ENCODE assay signal across 17 cellular contexts in genomic region chr1:21577933-21578332, GRCh38.
A peak's percentile ranks its signal among the peaks of the same experiment; 100 is the strongest.
DNase-seq lines count a peak whose midpoint lies in the region; ATAC-seq, FAIRE-seq and TF ChIP-seq lines count a peak whose summit lies in the region.
"Had no signal": no experiment of that assay in that cellular context is flagged by ENCODE, and none has a peak within 500 bp of the region (broad histone marks: within the 10 kb centered on the region; RNA-seq: fewer than 3 reads in every experiment).

No MANE protein-coding gene starts in this region.

- H3K4me1 Mint-ChIP-seq in activated naive CD4-positive, alpha-beta T cell treated with anti-CD3 and anti-CD28 coated beads, Interleukin-2, amount 50 U/mL, for 24 hours, result no peaks in the 10 kb centered on the region
- H3K4me1 Mint-ChIP-seq in activated naive CD4-positive, alpha-beta T cell treated with anti-CD3 and anti-CD28 coated beads, Interleukin-2, amount 10 ng/mL, durations not matched to agents 7 days and 5 days, result no peaks in the 10 kb centered on the region
- H3K4me1 Mint-ChIP-seq in neural progenitor cell (peaks cover 17% of the 10 kb centered on the region), type B pancreatic cell (ENCODE audit: unreplicated experiment) (peaks cover 6% of the 10 kb centered on the region)
- H3K4me1 Mint-ChIP-seq: CD4-positive, alpha-beta memory T cell had no signal

- no peak for DNase-seq in activated naive CD4-positive, alpha-beta T cell treated with anti-CD3 and anti-CD28 coated beads, Interleukin-2, amount 10 ng/mL, durations not matched to agents 7 days and 5 days
- DNase-seq in kidney, result no peak
- DNase-seq in neural progenitor cell (ENCODE audit: low spot score), result no peak
- DNase-seq in type B pancreatic cell (ENCODE audit: extremely low spot score, unreplicated experiment), result peak; percentile 57
- DNase-seq in ureter (ENCODE audit: low spot score), result no peak
- no peak for DNase-seq in gastrocnemius medialis
- DNase-seq in NCI-H2227 treated with DMSO at 0.1 percent for 48 hours (lab: John Stamatoyannopoulos, UW), result no peak
- DNase-seq: Calu3; CD4-positive, alpha-beta memory T cell; DMS79 treated with DMSO at 0.1 percent for 48 hours; GF-D8; GOT3 had no signal

- no peak overlapping the region for H2AFZ ChIP-seq in neural progenitor cell (replicated peaks)

- CTCF ChIA-PET in activated naive CD4-positive, alpha-beta T cell treated with anti-CD3 and anti-CD28 coated beads, Interleukin-2, amount 10 ng/mL, durations not matched to agents 7 days and 5 days (lab: Charles Lee), result no interaction called here

- H4K20me1 ChIP-seq in neural progenitor cell (ENCODE audit: low read depth), result no peaks in the 10 kb centered on the region
- H4K20me1 ChIP-seq: BLaER1 had no signal

- H3K27me3 Mint-ChIP-seq in activated naive CD4-positive, alpha-beta T cell treated with anti-CD3 and anti-CD28 coated beads, Interleukin-2, amount 50 U/mL, for 24 hours, result peaks cover 3% of the 10 kb centered on the region
- H3K27me3 Mint-ChIP-seq in activated naive CD4-positive, alpha-beta T cell treated with anti-CD3 and anti-CD28 coated beads, Interleukin-2, amount 10 ng/mL, durations not matched to agents 7 days and 5 days, result peaks cover 45% of the 10 kb centered on the region
- peaks cover 9% of the 10 kb centered on the region for H3K27me3 Mint-ChIP-seq in neural progenitor cell (ENCODE audit: insufficient read depth, low read depth)
- peaks cover 16% of the 10 kb centered on the region for H3K27me3 Mint-ChIP-seq in type B pancreatic cell

- TF ChIP-seq CTCF in kidney (IDR thresholded peaks at IDR 0.05; ENCODE audit: borderline replicate concordance, extremely low read depth, insufficient read depth) (no peak), neural progenitor cell (IDR thresholded peaks at IDR 0.05) (no peak), type B pancreatic cell (conservative IDR thresholded peaks at IDR 0.05) (no peak), gastrocnemius medialis (IDR thresholded peaks at IDR 0.05 in 4 of 5, conservative IDR thresholded peaks at IDR 0.05 in 1 of 5) (no peak)

- no peak overlapping the region for H3K4me3 ChIP-seq in kidney (ENCODE audit: low read length in 2 of 2)
- no peak overlapping the region for H3K4me3 ChIP-seq in neural progenitor cell
- no peak overlapping the region for H3K4me3 ChIP-seq in gastrocnemius medialis
- H3K4me3 ChIP-seq: A549, BLaER1 had no signal

- no peaks in the 10 kb centered on the region for H3K36me3 Mint-ChIP-seq in activated naive CD4-positive, alpha-beta T cell treated with anti-CD3 and anti-CD28 coated beads, Interleukin-2, amount 50 U/mL, for 24 hours
- no peaks in the 10 kb centered on the region for H3K36me3 Mint-ChIP-seq in activated naive CD4-positive, alpha-beta T cell treated with anti-CD3 and anti-CD28 coated beads, Interleukin-2, amount 10 ng/mL, durations not matched to agents 7 days and 5 days
- H3K36me3 Mint-ChIP-seq in neural progenitor cell (no peaks in the 10 kb centered on the region), type B pancreatic cell (no peaks in the 10 kb centered on the region)
- H3K36me3 Mint-ChIP-seq: CD14-positive monocyte; CD4-positive, alpha-beta memory T cell had no signal

- no peaks in the 10 kb centered on the region for H3K9me3 Mint-ChIP-seq in activated naive CD4-positive, alpha-beta T cell treated with anti-CD3 and anti-CD28 coated beads, Interleukin-2, amount 50 U/mL, for 24 hours
- H3K9me3 Mint-ChIP-seq in activated naive CD4-positive, alpha-beta T cell treated with anti-CD3 and anti-CD28 coated beads, Interleukin-2, amount 10 ng/mL, durations not matched to agents 7 days and 5 days, result no peaks in the 10 kb centered on the region
- no peaks in the 10 kb centered on the region for H3K9me3 Mint-ChIP-seq in neural progenitor cell
- no peaks in the 10 kb centered on the region for H3K9me3 Mint-ChIP-seq in type B pancreatic cell
- H3K9me3 Mint-ChIP-seq: CD4-positive, alpha-beta memory T cell had no signal

- H3K4me3 Mint-ChIP-seq in activated naive CD4-positive, alpha-beta T cell treated with anti-CD3 and anti-CD28 coated beads, Interleukin-2, amount 50 U/mL, for 24 hours, result no peak overlapping the region
- no peak overlapping the region for H3K4me3 Mint-ChIP-seq in activated naive CD4-positive, alpha-beta T cell treated with anti-CD3 and anti-CD28 coated beads, Interleukin-2, amount 10 ng/mL, durations not matched to agents 7 days and 5 days
- H3K4me3 Mint-ChIP-seq in neural progenitor cell (no peak overlapping the region), type B pancreatic cell (no peak overlapping the region)
- H3K4me3 Mint-ChIP-seq: CD14-positive monocyte had no signal

- H3F3A ChIP-seq in neural progenitor cell (ENCODE audit: low read depth), result peaks cover 23% of the 10 kb centered on the region

- H3K9ac ChIP-seq in kidney (ENCODE audit: low read length in 2 of 2) (no peak overlapping the region), neural progenitor cell (no peak overlapping the region)
- H3K9ac ChIP-seq: BLaER1 had no signal

- peaks cover 2% of the 10 kb centered on the region for H3K27me3 ChIP-seq in neural progenitor cell
- H3K27me3 ChIP-seq in gastrocnemius medialis, result no peaks in the 10 kb centered on the region
- H3K27me3 ChIP-seq: BLaER1 had no signal

- H3K36me3 ChIP-seq in kidney (ENCODE audit: control insufficient read depth in 1 of 2, insufficient read depth in 2 of 2, low read length in 2 of 2), result no peaks in the 10 kb centered on the region
- no peaks in the 10 kb centered on the region for H3K36me3 ChIP-seq in neural progenitor cell
- no peaks in the 10 kb centered on the region for H3K36me3 ChIP-seq in gastrocnemius medialis
- H3K36me3 ChIP-seq: BLaER1 had no signal

- H3K9me3 ChIP-seq in kidney (ENCODE audit: control insufficient read depth in 1 of 2, low read length in 2 of 2) (no peaks in the 10 kb centered on the region), neural progenitor cell (ENCODE audit: low read depth) (no peaks in the 10 kb centered on the region), gastrocnemius medialis (no peaks in the 10 kb centered on the region)
- H3K9me3 ChIP-seq: A549, BLaER1 had no signal

- in situ Hi-C loops in gastrocnemius medialis (cut with MboI; ENCODE audit: low sequenced_read_pairs in 4 of 4), result no loop called here

- H3K79me2 ChIP-seq in neural progenitor cell (ENCODE audit: low read depth), result no peaks in the 10 kb centered on the region

- H3K4me2 ChIP-seq in neural progenitor cell, result no peak overlapping the region
- H3K4me2 ChIP-seq: A549, BLaER1 had no signal

- H3K27ac ChIP-seq in kidney (ENCODE audit: low read depth in 2 of 2, low read length in 2 of 2) (peak overlapping the region; percentile 68 to 80), neural progenitor cell (no peak overlapping the region), gastrocnemius medialis (no peak overlapping the region)
- H3K27ac ChIP-seq: 22Rv1, BLaER1 had no signal

- TF ChIP-seq POLR2A in gastrocnemius medialis (IDR thresholded peaks at IDR 0.05), result no peak

- peak overlapping the region; percentile 12 for H3K27ac Mint-ChIP-seq in activated naive CD4-positive, alpha-beta T cell treated with anti-CD3 and anti-CD28 coated beads, Interleukin-2, amount 50 U/mL, for 24 hours
- H3K27ac Mint-ChIP-seq in activated naive CD4-positive, alpha-beta T cell treated with anti-CD3 and anti-CD28 coated beads, Interleukin-2, amount 10 ng/mL, durations not matched to agents 7 days and 5 days, result no peak overlapping the region
- peak overlapping the region; percentile 80 for H3K27ac Mint-ChIP-seq in neural progenitor cell
- H3K27ac Mint-ChIP-seq in type B pancreatic cell, result no peak overlapping the region
- H3K27ac Mint-ChIP-seq: CD14-positive monocyte; CD4-positive, alpha-beta memory T cell had no signal

- no peak for FAIRE-seq in kidney (lab: Jason Lieb, UNC)
- FAIRE-seq: A549 had no signal

- ATAC-seq in gastrocnemius medialis, result no peak
- ATAC-seq: A549 had no signal

- intact Hi-C loops in kidney (cut with DNase I) (no loop called here), gastrocnemius medialis (cut with DNase I; ENCODE audit: low total_unique reads) (no loop called here)

- H3K4me1 ChIP-seq in kidney (ENCODE audit: control insufficient read depth in 1 of 2, insufficient read depth in 1 of 2, low read depth in 1 of 2, low read length in 2 of 2) (peaks cover 5 to 15% of the 10 kb centered on the region in 2 donors), neural progenitor cell (peaks cover 13% of the 10 kb centered on the region), gastrocnemius medialis (peaks cover 8% of the 10 kb centered on the region in 2 donors)

Comparison
In these comparisons a context has a peak if more than half of its experiments do, and no peak if none do; other contexts are left out.
1. H3K27ac Mint-ChIP-seq: peak in activated naive CD4-positive, alpha-beta T cell treated with anti-CD3 and anti-CD28 coated beads, Interleukin-2, amount 50 U/mL, for 24 hours (single experiment) and neural progenitor cell (single experiment); none in activated naive CD4-positive, alpha-beta T cell treated with anti-CD3 and anti-CD28 coated beads, Interleukin-2, amount 10 ng/mL, durations not matched to agents 7 days and 5 days (single experiment) and type B pancreatic cell (single experiment).
2. H3K27ac ChIP-seq: peak in kidney (2 of 2); none in neural progenitor cell (single experiment) and gastrocnemius medialis (0 of 4).